ENCODE assay signal across 10 cellular contexts in genomic region chr15:64536244-64536836, GRCh38.
DNase-seq lines count a peak whose midpoint lies in the region; ATAC-seq and TF ChIP-seq lines count a peak whose summit lies in the region.
"Had no signal": no experiment of that assay in that cellular context is flagged by ENCODE, and none has a peak within 500 bp of the region (broad histone marks: within the 10 kb centered on the region; RNA-seq: fewer than 3 reads in every experiment).

No MANE protein-coding gene starts in this region.

- H2BK120ac ChIP-seq in neuronal stem cell (ENCODE audit: low read depth, low read length), result no peak overlapping the region

- no peak overlapping the region for H4K8ac ChIP-seq in neuronal stem cell (ENCODE audit: low read depth, low read length)

- no peak overlapping the region for H2AK5ac ChIP-seq in neuronal stem cell (ENCODE audit: low read depth, low read length)

- H2BK15ac ChIP-seq in neuronal stem cell (ENCODE audit: low read length), result no peak overlapping the region

- peak; percentile 51 for DNase-seq in GM04503 (ENCODE audit: low read depth)
- DNase-seq in RWPE2 (ENCODE audit: low spot score), result no peak
- peak; percentile 11 to 91 for DNase-seq in dermis microvascular lymphatic vessel endothelial cell (ENCODE audit: low read depth in 2 of 2)
- no peak for DNase-seq in progenitor cell of endocrine pancreas (ENCODE audit: low spot score, unreplicated experiment)
- no peak for DNase-seq in neuronal stem cell (ENCODE audit: low spot score)
- DNase-seq in NCI-H524 (lab: John Stamatoyannopoulos, UW), result no peak
- DNase-seq: NCI-H2029 had no signal

- H3K4me3 Mint-ChIP-seq in progenitor cell of endocrine pancreas (ENCODE audit: low read depth), result no peak overlapping the region
- H3K4me3 Mint-ChIP-seq: brain had no signal

- H2BK12ac ChIP-seq in neuronal stem cell (ENCODE audit: low read length), result no peak overlapping the region

- H3K18ac ChIP-seq in neuronal stem cell (ENCODE audit: low read length), result no peak overlapping the region

- H3K9me3 Mint-ChIP-seq in progenitor cell of endocrine pancreas (ENCODE audit: low read depth), result peaks cover 3% of the 10 kb centered on the region

- H3K36me3 Mint-ChIP-seq in progenitor cell of endocrine pancreas (ENCODE audit: insufficient read depth), result peaks cover 9% of the 10 kb centered on the region

- peak overlapping the region; percentile 72 for H3K27ac Mint-ChIP-seq in progenitor cell of endocrine pancreas

- no peaks in the 10 kb centered on the region for H3K27me3 Mint-ChIP-seq in progenitor cell of endocrine pancreas
- H3K27me3 Mint-ChIP-seq: brain had no signal

- no peak overlapping the region for H2BK5ac ChIP-seq in neuronal stem cell (ENCODE audit: low read length)

- TF ChIP-seq CTCF in RWPE2 (IDR thresholded peaks at IDR 0.05; ENCODE audit: poor library complexity, severe bottlenecking) (no peak), progenitor cell of endocrine pancreas (IDR thresholded peaks at IDR 0.05; ENCODE audit: unreplicated experiment) (no peak)

- no peak overlapping the region for H3K9ac ChIP-seq in neuronal stem cell (ENCODE audit: low read depth, low read length, poor library complexity)

- H3K9me3 ChIP-seq in RWPE2 (ENCODE audit: severe bottlenecking), result no peaks in the 10 kb centered on the region
- H3K9me3 ChIP-seq in neuronal stem cell (replicated peaks in 1 of 2; ENCODE audit: control insufficient read depth in 2 of 2, insufficient read depth in 1 of 2, low read depth in 1 of 2, low read length in 2 of 2), result no peaks in the 10 kb centered on the region

- WGBS in neuronal stem cell (ENCODE audit: extremely low coverage in 2 of 2, insufficient read length in 2 of 2, insufficient replicate concordance in 1 of 2), 2 donors, result no CpG with 5 or more reads among the region's 6 CpGs

- no peak overlapping the region for H4K91ac ChIP-seq in neuronal stem cell (ENCODE audit: low read depth, low read length, poor library complexity)

- peak overlapping the region; percentile 74 for H3K27ac ChIP-seq in RWPE2 (ENCODE audit: poor library complexity, severe bottlenecking)
- H3K27ac ChIP-seq in neuronal stem cell (replicated peaks; ENCODE audit: low read length), result no peak overlapping the region

- H3K23ac ChIP-seq in neuronal stem cell (ENCODE audit: low read depth, low read length, poor library complexity), result no peak overlapping the region

- H3K4me3 ChIP-seq in RWPE2 (ENCODE audit: severe bottlenecking), result no peak overlapping the region
- H3K4me3 ChIP-seq in neuronal stem cell (ENCODE audit: low read length in 2 of 2), result no peak overlapping the region

- peak; percentile 100 for ATAC-seq in RWPE2 (ENCODE audit: low read depth)
- ATAC-seq in GM19324 (IDR thresholded peaks at IDR 0.05; ENCODE audit: low FRiP score, unreplicated experiment), result no peak
- ATAC-seq in GM19351 (IDR thresholded peaks at IDR 0.05; ENCODE audit: unreplicated experiment), result no peak

- peaks cover 9% of the 10 kb centered on the region for H3K4me1 Mint-ChIP-seq in progenitor cell of endocrine pancreas (ENCODE audit: low read depth)

- peaks cover 4% of the 10 kb centered on the region for H3K79me1 ChIP-seq in neuronal stem cell (ENCODE audit: low read depth, low read length)

- H2AFZ ChIP-seq in neuronal stem cell (ENCODE audit: low read length), result no peak overlapping the region

- no peak overlapping the region for H3K14ac ChIP-seq in neuronal stem cell (ENCODE audit: low read length)

- no peaks in the 10 kb centered on the region for H3K27me3 ChIP-seq in RWPE2 (ENCODE audit: insufficient read depth, poor library complexity, severe bottlenecking)
- H3K27me3 ChIP-seq in neuronal stem cell (ENCODE audit: control insufficient read depth in 3 of 3, insufficient read depth in 3 of 3, low read depth in 1 of 3, low read length in 3 of 3), result no peaks in the 10 kb centered on the region

- H3K36me3 ChIP-seq in RWPE2 (ENCODE audit: low read depth), result peaks cover 9% of the 10 kb centered on the region; the same call in 1 of the 2 replicates
- H3K36me3 ChIP-seq in neuronal stem cell (replicated peaks in 1 of 2; ENCODE audit: control insufficient read depth in 2 of 2, insufficient read depth in 2 of 2, low read length in 2 of 2), result peaks cover 2 to 8% of the 10 kb centered on the region in 2 donors

- no peak overlapping the region for H3K4me2 ChIP-seq in neuronal stem cell (ENCODE audit: insufficient read depth, low read length, poor library complexity, severe bottlenecking)

- peaks cover 17% of the 10 kb centered on the region for H3K4me1 ChIP-seq in RWPE2 (ENCODE audit: insufficient read depth, poor library complexity, severe bottlenecking)
- no peaks in the 10 kb centered on the region for H3K4me1 ChIP-seq in neuronal stem cell (ENCODE audit: control insufficient read depth in 2 of 2, insufficient read depth in 1 of 2, low read depth in 1 of 2, low read length in 2 of 2)

- no peak overlapping the region for H3K4ac ChIP-seq in neuronal stem cell (ENCODE audit: low read length)

Comparison
In these comparisons a context has a peak if more than half of its experiments do, and no peak if none do; other contexts are left out.
1. DNase-seq: peak in GM04503 (single experiment) and dermis microvascular lymphatic vessel endothelial cell (2 of 2); none in RWPE2 (single experiment), progenitor cell of endocrine pancreas (single experiment), neuronal stem cell (single experiment) and NCI-H524 (0 of 2).